Comparison of ENCODE assay signal across 30 cellular contexts in genomic region chr4:162101337-162101736, GRCh38.
"Had no signal": no experiment of that assay in that cellular context is flagged by ENCODE, and none has a peak within 500 bp of the region (broad histone marks: within the 10 kb centered on the region; RNA-seq: fewer than 3 reads in every experiment).

No MANE protein-coding gene starts in this region.

- H3K36me3 ChIP-seq: ascending aorta, cardiac muscle cell had no signal

- H3K4me1 ChIP-seq: ascending aorta had no signal

- H3K4me3 ChIP-seq: ascending aorta, cardiac muscle cell had no signal

- ATAC-seq: activated CD8-positive, alpha-beta T cell treated with anti-CD3 and anti-CD28 coated beads for 36 hours; activated naive CD4-positive, alpha-beta T cell treated with anti-CD3 and anti-CD28 coated beads, Interleukin-2, amount 50 U/mL, for 72 hours; activated T-cell treated with anti-CD3 and anti-CD28 coated beads, Interleukin-2, amount 50 U/mL, for 4 hours; activated T-cell treated with anti-CD3 and anti-CD28 coated beads, Interleukin-2, amount 50 U/mL, for 72 hours; activated T-helper 17 cell treated with anti-CD3 and anti-CD28 coated beads, Interleukin-2, amount 50 U/mL, for 72 hours had no signal

- H3K27me3 ChIP-seq: ascending aorta, cardiac muscle cell had no signal

- DNase-seq: activated B cell treated with CpG ODN at 0.5 μM for 24 hours; activated CD4-positive, alpha-beta memory T cell treated with anti-CD3 and anti-CD28 coated beads for 36 hours; activated CD4-positive, alpha-beta T cell treated with anti-CD3 and anti-CD28 coated beads for 4 hours; activated CD4-positive, alpha-beta T cell treated with anti-CD3 and anti-CD28 coated beads, Interleukin-2, amount 10 ng/mL, durations not matched to agents 24 days and 14 days; activated CD4-positive, alpha-beta T cell treated with anti-CD3 and anti-CD28 coated beads, Interleukin-2, amount 50 U/mL, for 1 hour; activated CD4-positive, alpha-beta T cell treated with anti-CD3 and anti-CD28 coated beads, Interleukin-2, amount 50 U/mL, for 4 hours; activated CD4-positive, CD25-positive, alpha-beta regulatory T cell treated with anti-CD3 and anti-CD28 coated beads, Interleukin-2, amount 50 U/mL, for 72 hours; activated CD8-positive, alpha-beta memory T cell treated with anti-CD3 and anti-CD28 coated beads, Interleukin-2, amount 50 U/mL, for 4 hours; activated CD8-positive, alpha-beta T cell treated with anti-CD3 and anti-CD28 coated beads for 36 hours; activated effector memory CD4-positive, alpha-beta T cell treated with anti-CD3 and anti-CD28 coated beads, Interleukin-2, amount 50 U/mL, for 16 hours; activated gamma-delta T cell treated with Interleukin-2 at 50 U/mL for 16 hours; activated naive CD4-positive, alpha-beta T cell; activated naive CD4-positive, alpha-beta T cell treated with anti-CD3 and anti-CD28 coated beads for 36 hours; activated naive CD4-positive, alpha-beta T cell treated with anti-CD3 and anti-CD28 coated beads, Interleukin-2, amount 50 U/mL, for 16 hours; activated naive CD8-positive, alpha-beta T cell treated with anti-CD3 and anti-CD28 coated beads for 36 hours; activated T-cell treated with anti-CD3 and anti-CD28 coated beads for 4 hours; activated T-cell treated with anti-CD3 and anti-CD28 coated beads, Interleukin-2, amount 50 U/mL, for 1 hour; activated T-cell treated with anti-CD3 and anti-CD28 coated beads, Interleukin-2, amount 50 U/mL, for 4 hours; activated T-cell treated with anti-CD3 and anti-CD28 coated beads, Interleukin-2, amount 50 U/mL, for 72 hours; amygdala; anterior cingulate cortex; caudate nucleus; cerebellar nuclear complex; T-helper 1 cell; T-helper 2 cell; T-helper 9 cell had no signal
